ENCODE assay signal across 22 cellular contexts in genomic region chr5:140596364-140596763, GRCh38. TPM values are rescaled to one million over a fixed set of nuclear protein-coding genes. Genes with fewer than 3 reads are reported as not detected.
DNase-seq lines count a peak whose midpoint lies in the region; ATAC-seq and TF ChIP-seq lines count a peak whose summit lies in the region.
"Had no signal": no experiment of that assay in that cellular context is flagged by ENCODE, and none has a peak within 500 bp of the region (broad histone marks: within the 10 kb centered on the region; RNA-seq: fewer than 3 reads in every experiment).

No MANE protein-coding gene starts in this region.

- H3K9me3 ChIP-seq in right cardiac atrium (ENCODE audit: control insufficient read depth, low read length) = no peaks in the 10 kb centered on the region
- H3K9me3 ChIP-seq: ascending aorta, esophagus muscularis mucosa had no signal

- H3K4me3 ChIP-seq in right cardiac atrium (ENCODE audit: low read length) = no peak overlapping the region
- H3K4me3 ChIP-seq: ascending aorta, esophagus muscularis mucosa, SK-N-MC had no signal

- no peak for TF ChIP-seq CTCF in CD14-positive monocyte (IDR thresholded peaks at IDR 0.05)

- H3K27ac Mint-ChIP-seq in CD14-positive monocyte = peak overlapping the region; percentile 95 to 99 (median 97)
- no peak overlapping the region for H3K27ac Mint-ChIP-seq in effector memory CD8-positive, alpha-beta T cell
- H3K27ac Mint-ChIP-seq in activated T-cell treated with anti-CD3 and anti-CD28 coated beads, Interleukin-2, amount 50 U/mL, for 72 hours = no peak overlapping the region
- H3K27ac Mint-ChIP-seq: activated CD8-positive, alpha-beta memory T cell treated with anti-CD3 and anti-CD28 coated beads, Interleukin-2, amount 10 ng/mL, durations not matched to agents 7 days and 5 days had no signal

- WGBS in right cardiac atrium = 12% methylated on average over 1 of the region's 1 CpG

- H3K4me3 Mint-ChIP-seq in CD14-positive monocyte = peak overlapping the region; percentile 49 to 72
- no peak overlapping the region for H3K4me3 Mint-ChIP-seq in effector memory CD8-positive, alpha-beta T cell
- no peak overlapping the region for H3K4me3 Mint-ChIP-seq in activated T-cell treated with anti-CD3 and anti-CD28 coated beads, Interleukin-2, amount 50 U/mL, for 72 hours
- H3K4me3 Mint-ChIP-seq: activated CD8-positive, alpha-beta memory T cell treated with anti-CD3 and anti-CD28 coated beads, Interleukin-2, amount 10 ng/mL, durations not matched to agents 7 days and 5 days had no signal

- H3K27me3 Mint-ChIP-seq in CD14-positive monocyte (ENCODE audit: low read depth in 3 of 3) = no peaks in the 10 kb centered on the region
- peaks cover 8 to 16% of the 10 kb centered on the region in 2 donors for H3K27me3 Mint-ChIP-seq in effector memory CD8-positive, alpha-beta T cell
- H3K27me3 Mint-ChIP-seq in activated T-cell treated with anti-CD3 and anti-CD28 coated beads, Interleukin-2, amount 50 U/mL, for 72 hours (ENCODE audit: low read depth) = no peaks in the 10 kb centered on the region
- H3K27me3 Mint-ChIP-seq: activated CD8-positive, alpha-beta memory T cell treated with anti-CD3 and anti-CD28 coated beads, Interleukin-2, amount 10 ng/mL, durations not matched to agents 7 days and 5 days had no signal

- ATAC-seq in right cardiac atrium = peak; percentile 52 to 80
- ATAC-seq in effector memory CD8-positive, alpha-beta T cell (replicated peaks) = no peak
- no peak for ATAC-seq in activated T-cell treated with anti-CD3 and anti-CD28 coated beads, Interleukin-2, amount 50 U/mL, for 72 hours (replicated peaks in 1 of 2)
- ATAC-seq: activated CD4-positive, CD25-positive, alpha-beta regulatory T cell treated with anti-CD3 and anti-CD28 coated beads, Interleukin-2, amount 50 U/mL, for 24 hours; activated CD8-positive, alpha-beta memory T cell treated with anti-CD3 and anti-CD28 coated beads, Interleukin-2, amount 10 ng/mL, durations not matched to agents 7 days and 5 days; Panc1 had no signal

- H3K36me3 Mint-ChIP-seq in CD14-positive monocyte = peaks cover 0 to 3% of the 10 kb centered on the region in 2 donors
- H3K36me3 Mint-ChIP-seq in effector memory CD8-positive, alpha-beta T cell (ENCODE audit: insufficient read depth) = no peaks in the 10 kb centered on the region
- H3K36me3 Mint-ChIP-seq in activated T-cell treated with anti-CD3 and anti-CD28 coated beads, Interleukin-2, amount 50 U/mL, for 72 hours (ENCODE audit: insufficient read depth in 2 of 2) = no peaks in the 10 kb centered on the region
- H3K36me3 Mint-ChIP-seq: activated CD8-positive, alpha-beta memory T cell treated with anti-CD3 and anti-CD28 coated beads, Interleukin-2, amount 10 ng/mL, durations not matched to agents 7 days and 5 days had no signal

- no peaks in the 10 kb centered on the region for H3K4me1 ChIP-seq in right cardiac atrium (ENCODE audit: control insufficient read depth, insufficient read depth, low read length)

- intact Hi-C loops in CD14-positive monocyte (cut with micrococcal nuclease) (loop anchor here (5.0 kb wide), 1 partner anchor 36 kb away; the partner anchor contains the start of gene CD14 (in 2 of the 2)), right cardiac atrium (cut with DNase I) (no loop called here)

- no peaks in the 10 kb centered on the region for H3K9me3 Mint-ChIP-seq in CD14-positive monocyte
- H3K9me3 Mint-ChIP-seq in effector memory CD8-positive, alpha-beta T cell = no peaks in the 10 kb centered on the region
- no peaks in the 10 kb centered on the region for H3K9me3 Mint-ChIP-seq in activated T-cell treated with anti-CD3 and anti-CD28 coated beads, Interleukin-2, amount 50 U/mL, for 72 hours

- no peaks in the 10 kb centered on the region for H3K27me3 ChIP-seq in right cardiac atrium (ENCODE audit: control insufficient read depth, insufficient read depth)
- H3K27me3 ChIP-seq: ascending aorta had no signal

- no peak for DNase-seq in CD14-positive monocyte (ENCODE audit: low spot score)
- DNase-seq in caudate nucleus (lab: John Stamatoyannopoulos, UW) = no peak
- DNase-seq in right cardiac atrium = peak in 1 of 3 donors; percentile 58
- DNase-seq in pons (ENCODE audit: low spot score) = peak; percentile 77
- DNase-seq in effector memory CD8-positive, alpha-beta T cell = no peak
- DNase-seq in HUDEP-2 (lab: John Stamatoyannopoulos, UW; ENCODE audit: unreplicated experiment in 76 of 76) = no peak
- DNase-seq in activated T-cell treated with anti-CD3 and anti-CD28 coated beads, Interleukin-2, amount 50 U/mL, for 72 hours = no peak
- no peak for DNase-seq in stimulated activated CD4-positive, alpha-beta T cell treated with anti-CD3 and anti-CD28 coated beads, Interleukin-4, amount 100 ng/mL, for 1 hour
- DNase-seq: activated CD8-positive, alpha-beta memory T cell treated with anti-CD3 and anti-CD28 coated beads, Interleukin-2, amount 10 ng/mL, durations not matched to agents 7 days and 5 days; activated gamma-delta T cell treated with Interleukin-2 at 50 U/mL for 16 hours; dermis blood vessel endothelial cell; islet precursor cell; NCI-H1105; NCI-H2171; NCI-H82; stimulated activated naive CD4-positive, alpha-beta T cell; T-helper 9 cell had no signal

- peak overlapping the region; percentile 79 for H3K27ac ChIP-seq in caudate nucleus (ENCODE audit: low read depth, low read length)
- peak overlapping the region; percentile 30 for H3K27ac ChIP-seq in right cardiac atrium (ENCODE audit: low read length)
- H3K27ac ChIP-seq: esophagus muscularis mucosa, SK-N-MC had no signal

- peaks cover 72% of the 10 kb centered on the region for H3K4me1 Mint-ChIP-seq in CD14-positive monocyte
- peaks cover 0 to 1% of the 10 kb centered on the region in 2 donors for H3K4me1 Mint-ChIP-seq in effector memory CD8-positive, alpha-beta T cell (ENCODE audit: low read depth in 2 of 2)
- H3K4me1 Mint-ChIP-seq in activated T-cell treated with anti-CD3 and anti-CD28 coated beads, Interleukin-2, amount 50 U/mL, for 72 hours (ENCODE audit: low read depth) = peaks cover 13% of the 10 kb centered on the region
- H3K4me1 Mint-ChIP-seq: activated CD8-positive, alpha-beta memory T cell treated with anti-CD3 and anti-CD28 coated beads, Interleukin-2, amount 10 ng/mL, durations not matched to agents 7 days and 5 days had no signal

RNA-seq across cellular contexts. Expression of gene SLC35A4, which starts 31.7 kb away (rescaled TPM):
- polyA plus RNA-seq in CD14-positive monocyte (10 to 100 TPM; 44.0 to 67.1 TPM), right cardiac atrium (44.6 TPM)
- total RNA-seq in right cardiac atrium = 10 to 100 TPM; 58.2 to 77.3 (median 71.0) TPM
- 10 to 100 TPM; 52.7 to 69.3 TPM for total RNA-seq in activated T-cell treated with anti-CD3 and anti-CD28 coated beads, Interleukin-2, amount 50 U/mL, for 72 hours

RNA-seq across cellular contexts. Expression of gene APBB3, which starts 32.0 kb away (rescaled TPM):
- 1 to 10 TPM; 4.9 to 7.4 TPM for polyA plus RNA-seq in CD14-positive monocyte
- total RNA-seq in right cardiac atrium = 10 to 100 TPM; 13.2 to 19.2 (median 16.0) TPM
- 16.7 TPM for polyA plus RNA-seq in right cardiac atrium
- 10 to 100 TPM; 33.8 to 38.2 TPM for total RNA-seq in activated T-cell treated with anti-CD3 and anti-CD28 coated beads, Interleukin-2, amount 50 U/mL, for 72 hours

RNA-seq across cellular contexts. Expression of gene CD14, which starts 36.6 kb away (rescaled TPM):
- polyA plus RNA-seq in CD14-positive monocyte = 1,000 to 10,000 TPM; 2,434 to 3,095 TPM
- 10 to 100 TPM; 52.8 to 99.0 (median 68.0) TPM for total RNA-seq in right cardiac atrium
- 25.1 TPM for polyA plus RNA-seq in right cardiac atrium
- under 1 TPM in 1 of 2 donors, not detected in 1; 0.41 TPM for total RNA-seq in activated T-cell treated with anti-CD3 and anti-CD28 coated beads, Interleukin-2, amount 50 U/mL, for 72 hours

RNA-seq across cellular contexts. Expression of gene SRA1, which starts 39.1 kb away (rescaled TPM):
- polyA plus RNA-seq in CD14-positive monocyte (10 to 100 TPM; 72.4 to 80.8 TPM), right cardiac atrium (31.1 TPM)
- total RNA-seq in right cardiac atrium = 10 to 100 TPM; 25.9 to 32.7 (median 28.2) TPM
- 10 to 100 TPM; 50.8 to 61.1 TPM for total RNA-seq in activated T-cell treated with anti-CD3 and anti-CD28 coated beads, Interleukin-2, amount 50 U/mL, for 72 hours

RNA-seq across cellular contexts. Expression of gene TMCO6, which starts 42.9 kb away (rescaled TPM):
- polyA plus RNA-seq in CD14-positive monocyte = 10 to 100 TPM in 1 of 2 donors, 1 to 10 TPM in 1; 9.8 to 12.6 TPM
- 1 to 10 TPM; 4.3 to 5.0 (median 4.8) TPM for total RNA-seq in right cardiac atrium
- polyA plus RNA-seq in right cardiac atrium = 4.6 TPM
- total RNA-seq in activated T-cell treated with anti-CD3 and anti-CD28 coated beads, Interleukin-2, amount 50 U/mL, for 72 hours = 10 to 100 TPM; 31.8 to 35.0 TPM

Comparison
In these comparisons a context has a peak if more than half of its experiments do, and no peak if none do; other contexts are left out.
1. H3K27ac Mint-ChIP-seq: peak in CD14-positive monocyte (7 of 7); none in effector memory CD8-positive, alpha-beta T cell (0 of 2) and activated T-cell treated with anti-CD3 and anti-CD28 coated beads, Interleukin-2, amount 50 U/mL, for 72 hours (single experiment).
2. H3K4me3 Mint-ChIP-seq: peak in CD14-positive monocyte (2 of 2); none in effector memory CD8-positive, alpha-beta T cell (0 of 2) and activated T-cell treated with anti-CD3 and anti-CD28 coated beads, Interleukin-2, amount 50 U/mL, for 72 hours (0 of 2).
3. ATAC-seq: peak in right cardiac atrium (2 of 2); none in effector memory CD8-positive, alpha-beta T cell (single experiment) and activated T-cell treated with anti-CD3 and anti-CD28 coated beads, Interleukin-2, amount 50 U/mL, for 72 hours (0 of 2).
4. RNA of gene CD14, which starts 36.6 kb away (total RNA-seq): 52.8 to 99.0 TPM in right cardiac atrium; 0.41 TPM in activated T-cell treated with anti-CD3 and anti-CD28 coated beads, Interleukin-2, amount 50 U/mL, for 72 hours; every median in the first group is over 10 times any median in the second.
5. intact Hi-C loops: an anchor here in CD14-positive monocyte (5.0 kb wide); none called in right cardiac atrium.